In genomic region chr11:82988936-82989627, GRCh38 we compare ENCODE assay signal across 13 cellular contexts.
DNase-seq lines count a peak whose midpoint lies in the region; ATAC-seq and TF ChIP-seq lines count a peak whose summit lies in the region.
"Had no signal": no experiment of that assay in that cellular context is flagged by ENCODE, and none has a peak within 500 bp of the region (broad histone marks: within the 10 kb centered on the region; RNA-seq: fewer than 3 reads in every experiment).

No MANE protein-coding gene starts in this region.

- intact Hi-C loops in activated CD8-positive, alpha-beta T cell treated with anti-CD3 and anti-CD28 coated beads for 36 hours (cut with micrococcal nuclease) = no loop called here
- intact Hi-C loops in activated B cell treated with CpG ODN at 0.5 μM for 24 hours (cut with micrococcal nuclease) = loop anchor here (1.0 kb wide), 1 partner anchor 8 kb away; no protein-coding TSS in a partner anchor

- DNase-seq in activated CD8-positive, alpha-beta T cell treated with anti-CD3 and anti-CD28 coated beads for 36 hours = no peak
- no peak for DNase-seq in activated CD8-positive, alpha-beta T cell treated with anti-CD3 and anti-CD28 coated beads, Interleukin-2, amount 10 ng/mL, durations not matched to agents 7 days and 5 days
- no peak for DNase-seq in activated B cell treated with CpG ODN at 0.5 μM for 24 hours
- peak; percentile 30 for DNase-seq in left kidney (ENCODE audit: low read depth, low spot score)
- DNase-seq in activated CD4-positive, alpha-beta T cell treated with anti-CD3 and anti-CD28 coated beads, Interleukin-2, amount 50 U/mL, for 4 hours = no peak
- no peak for DNase-seq in T1000 (lab: John Stamatoyannopoulos, UW)
- no peak for DNase-seq in NCI-H1048 (lab: John Stamatoyannopoulos, UW)
- DNase-seq: DMS 273 treated with DMSO at 0.1 percent for 48 hours, kidney glomerular epithelial cell, MG63, NCI-H226 had no signal

- H3K27ac Mint-ChIP-seq in activated CD8-positive, alpha-beta T cell treated with anti-CD3 and anti-CD28 coated beads for 36 hours = no peak overlapping the region
- H3K27ac Mint-ChIP-seq in activated CD8-positive, alpha-beta T cell treated with anti-CD3 and anti-CD28 coated beads, Interleukin-2, amount 10 ng/mL, durations not matched to agents 7 days and 5 days = no peak overlapping the region
- H3K27ac Mint-ChIP-seq in activated B cell treated with CpG ODN at 0.5 μM for 24 hours = peak overlapping the region; percentile 66

- peak overlapping the region; percentile 79 for H3K27ac ChIP-seq in temporal lobe (ENCODE audit: low read depth, low read length)
- H3K27ac ChIP-seq: A549 had no signal

- no peak overlapping the region for H3K4me3 Mint-ChIP-seq in activated CD8-positive, alpha-beta T cell treated with anti-CD3 and anti-CD28 coated beads for 36 hours
- no peak overlapping the region for H3K4me3 Mint-ChIP-seq in activated CD8-positive, alpha-beta T cell treated with anti-CD3 and anti-CD28 coated beads, Interleukin-2, amount 10 ng/mL, durations not matched to agents 7 days and 5 days
- no peak overlapping the region for H3K4me3 Mint-ChIP-seq in activated B cell treated with CpG ODN at 0.5 μM for 24 hours

- POLR2A ChIA-PET in activated CD8-positive, alpha-beta T cell treated with anti-CD3 and anti-CD28 coated beads for 36 hours (lab: Charles Lee) = interaction anchor here (1.0 to 1.4 kb wide), 4 partner anchors 29 to 88 kb away, joined by 3 read pairs; partner anchors contain the start of gene DDIAS
- POLR2A ChIA-PET in activated CD8-positive, alpha-beta T cell treated with anti-CD3 and anti-CD28 coated beads, Interleukin-2, amount 10 ng/mL, durations not matched to agents 7 days and 5 days (lab: Charles Lee) = no interaction called here
- POLR2A ChIA-PET in activated B cell treated with CpG ODN at 0.5 μM for 24 hours (lab: Charles Lee) = interaction anchor here (0.6 to 1.2 kb wide), 3 partner anchors 82 to 137 kb away, joined by 3 to 5 read pairs (median 3); partner anchors contain the start of gene RAB30

- peak; percentile 30 for ATAC-seq in activated CD8-positive, alpha-beta T cell treated with anti-CD3 and anti-CD28 coated beads for 36 hours
- no peak for ATAC-seq in activated CD8-positive, alpha-beta T cell treated with anti-CD3 and anti-CD28 coated beads, Interleukin-2, amount 10 ng/mL, durations not matched to agents 7 days and 5 days
- ATAC-seq in activated B cell treated with CpG ODN at 0.5 μM for 24 hours (ENCODE audit: low read depth) = no peak
- ATAC-seq: A549 had no signal

- peaks cover 25% of the 10 kb centered on the region for H3K36me3 Mint-ChIP-seq in activated CD8-positive, alpha-beta T cell treated with anti-CD3 and anti-CD28 coated beads for 36 hours (ENCODE audit: low read depth)
- H3K36me3 Mint-ChIP-seq in activated CD8-positive, alpha-beta T cell treated with anti-CD3 and anti-CD28 coated beads, Interleukin-2, amount 10 ng/mL, durations not matched to agents 7 days and 5 days (ENCODE audit: low read depth) = peaks cover 12% of the 10 kb centered on the region
- H3K36me3 Mint-ChIP-seq in activated B cell treated with CpG ODN at 0.5 μM for 24 hours (ENCODE audit: low read depth) = peaks cover 92% of the 10 kb centered on the region

- TF ChIP-seq CTCF in activated CD8-positive, alpha-beta T cell treated with anti-CD3 and anti-CD28 coated beads for 36 hours (IDR thresholded peaks at IDR 0.05) = no peak
- no peak for TF ChIP-seq CTCF in activated B cell treated with CpG ODN at 0.5 μM for 24 hours (IDR thresholded peaks at IDR 0.05)

- CTCF ChIA-PET in activated CD8-positive, alpha-beta T cell treated with anti-CD3 and anti-CD28 coated beads for 36 hours (lab: Charles Lee) = interaction anchor here (0.6 to 2.0 kb wide), 3 partner anchors 81 to 122 kb away, joined by 3 to 6 read pairs (median 5); partner anchors contain the start of gene DDIAS
- CTCF ChIA-PET in activated CD8-positive, alpha-beta T cell treated with anti-CD3 and anti-CD28 coated beads, Interleukin-2, amount 10 ng/mL, durations not matched to agents 7 days and 5 days (lab: Charles Lee) = interaction anchor here (0.9 to 3.2 kb wide), 7 partner anchors 28 to 122 kb away, joined by 3 to 12 read pairs (median 5); partner anchors contain the start of gene DDIAS
- CTCF ChIA-PET in activated B cell treated with CpG ODN at 0.5 μM for 24 hours (lab: Charles Lee) = no interaction called here

- no peaks in the 10 kb centered on the region for H3K27me3 Mint-ChIP-seq in activated CD8-positive, alpha-beta T cell treated with anti-CD3 and anti-CD28 coated beads for 36 hours
- H3K27me3 Mint-ChIP-seq in activated CD8-positive, alpha-beta T cell treated with anti-CD3 and anti-CD28 coated beads, Interleukin-2, amount 10 ng/mL, durations not matched to agents 7 days and 5 days (ENCODE audit: low read depth) = no peaks in the 10 kb centered on the region
- no peaks in the 10 kb centered on the region for H3K27me3 Mint-ChIP-seq in activated B cell treated with CpG ODN at 0.5 μM for 24 hours

- H3K9me3 Mint-ChIP-seq in activated CD8-positive, alpha-beta T cell treated with anti-CD3 and anti-CD28 coated beads for 36 hours = no peaks in the 10 kb centered on the region
- no peaks in the 10 kb centered on the region for H3K9me3 Mint-ChIP-seq in activated CD8-positive, alpha-beta T cell treated with anti-CD3 and anti-CD28 coated beads, Interleukin-2, amount 10 ng/mL, durations not matched to agents 7 days and 5 days (ENCODE audit: insufficient read depth)
- H3K9me3 Mint-ChIP-seq in activated B cell treated with CpG ODN at 0.5 μM for 24 hours = no peaks in the 10 kb centered on the region

- peaks cover 22% of the 10 kb centered on the region for H3K4me1 Mint-ChIP-seq in activated CD8-positive, alpha-beta T cell treated with anti-CD3 and anti-CD28 coated beads for 36 hours (ENCODE audit: low read depth)
- H3K4me1 Mint-ChIP-seq in activated CD8-positive, alpha-beta T cell treated with anti-CD3 and anti-CD28 coated beads, Interleukin-2, amount 10 ng/mL, durations not matched to agents 7 days and 5 days (ENCODE audit: low read depth) = peaks cover under 1% of the 10 kb centered on the region
- H3K4me1 Mint-ChIP-seq in activated B cell treated with CpG ODN at 0.5 μM for 24 hours = peaks cover 42% of the 10 kb centered on the region
